Comparison of ENCODE assay signal across 29 cellular contexts in the genomic region with DNA sequence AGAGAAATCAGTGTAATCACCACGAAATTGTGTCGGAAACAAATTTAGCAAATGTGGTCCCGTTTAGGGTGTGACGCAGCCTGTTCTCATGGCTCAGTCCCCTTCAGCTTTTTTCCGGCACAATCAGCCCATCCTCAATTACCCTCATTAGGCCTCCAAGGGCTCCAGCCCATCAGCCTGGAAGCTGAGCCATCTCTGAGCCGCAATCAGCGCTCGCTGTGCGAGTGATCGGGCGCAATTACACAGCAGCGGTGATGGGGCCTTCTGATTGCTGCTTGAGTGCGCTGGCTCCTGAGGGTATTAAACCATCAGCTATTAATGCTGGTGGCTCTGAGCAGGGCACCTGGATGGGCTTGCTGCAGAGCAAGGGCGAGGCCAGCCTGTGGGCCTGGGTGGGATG. TPM values are rescaled to one million over a fixed set of nuclear protein-coding genes. Genes with fewer than 3 reads are reported as not detected.
DNase-seq lines count a peak whose midpoint lies in the region; ATAC-seq and TF ChIP-seq lines count a peak whose summit lies in the region.
"Had no signal": no experiment of that assay in that cellular context is flagged by ENCODE, and none has a peak within 500 bp of the region (broad histone marks: within the 10 kb centered on the region; RNA-seq: fewer than 3 reads in every experiment).

No MANE protein-coding gene starts in this region.

- peaks cover 13% of the 10 kb centered on the region for H3K4me1 Mint-ChIP-seq in WTC11
- no peaks in the 10 kb centered on the region for H3K4me1 Mint-ChIP-seq in activated T-helper 1 cell treated with anti-CD3 and anti-CD28 coated beads, Interleukin-12 subunit alpha, Interleukin-12 subunit beta, Interleukin-2, Interleukin-4 antibody, amounts not matched to agents 30 ng/mL and 10 ng/mL and 1 ng/mL, durations not matched to agents 14 hours and 24 hours and 36 hours (ENCODE audit: low read depth)
- H3K4me1 Mint-ChIP-seq: activated CD4-positive, alpha-beta T cell treated with anti-CD3 and anti-CD28 coated beads for 36 hours had no signal

- no peaks in the 10 kb centered on the region for H3K9me3 ChIP-seq in ascending aorta
- H3K9me3 ChIP-seq: heart left ventricle, right lobe of liver, stomach, tibial artery had no signal

- H3K27ac ChIP-seq in ascending aorta (no peak overlapping the region), substantia nigra (ENCODE audit: low read depth, low read length, poor library complexity, severe bottlenecking) (no peak overlapping the region)
- H3K27ac ChIP-seq: foreskin keratinocyte, heart left ventricle, right lobe of liver, stomach, tibial artery had no signal

- peaks cover 2 to 10% of the 10 kb centered on the region in 2 donors for H3K4me1 ChIP-seq in ascending aorta
- H3K4me1 ChIP-seq: right lobe of liver had no signal

- no peaks in the 10 kb centered on the region for H3K36me3 Mint-ChIP-seq in WTC11
- no peaks in the 10 kb centered on the region for H3K36me3 Mint-ChIP-seq in activated T-helper 1 cell treated with anti-CD3 and anti-CD28 coated beads, Interleukin-12 subunit alpha, Interleukin-12 subunit beta, Interleukin-2, Interleukin-4 antibody, amounts not matched to agents 30 ng/mL and 10 ng/mL and 1 ng/mL, durations not matched to agents 14 hours and 24 hours and 36 hours (ENCODE audit: low read depth)
- H3K36me3 Mint-ChIP-seq: activated naive CD8-positive, alpha-beta T cell had no signal

- no peak overlapping the region for H3K4me3 ChIP-seq in ascending aorta
- H3K4me3 ChIP-seq: heart left ventricle, right lobe of liver, stomach, tibial artery had no signal

- no peaks in the 10 kb centered on the region for H3K27me3 ChIP-seq in ascending aorta
- H3K27me3 ChIP-seq: foreskin keratinocyte, right lobe of liver, tibial artery had no signal

- CTCF ChIA-PET in WTC11 (lab: Charles Lee): interaction anchor here (0.7 to 1.6 kb wide), 4 partner anchors 54 to 536 kb away, joined by 3 to 4 read pairs (median 4); no protein-coding TSS in a partner anchor

- ATAC-seq in WTC11: no peak
- ATAC-seq: activated CD4-positive, alpha-beta T cell treated with anti-CD3 and anti-CD28 coated beads for 36 hours; activated CD8-positive, alpha-beta T cell treated with anti-CD3 and anti-CD28 coated beads, Interleukin-2, amount 10 ng/mL, durations not matched to agents 7 days and 5 days; esophagus mucosa; foreskin keratinocyte; heart left ventricle; PC-3; right lobe of liver; Right ventricle myocardium inferior had no signal

- peaks cover 12 to 14% of the 10 kb centered on the region in 2 donors for H3K36me3 ChIP-seq in ascending aorta
- H3K36me3 ChIP-seq: right lobe of liver had no signal

- POLR2A ChIA-PET in WTC11 (lab: Charles Lee): no interaction called here

- intact Hi-C loops in posterior vena cava (cut with DNase I): no loop called here
- intact Hi-C loops in activated T-helper 1 cell treated with anti-CD3 and anti-CD28 coated beads, Interleukin-12 subunit alpha, Interleukin-12 subunit beta, Interleukin-2, Interleukin-4 antibody, amounts not matched to agents 30 ng/mL and 10 ng/mL and 1 ng/mL, durations not matched to agents 14 hours and 24 hours and 36 hours (cut with micrococcal nuclease): no loop called here
- intact Hi-C loops in ascending aorta (cut with DNase I): no loop called here

- no peaks in the 10 kb centered on the region for H3K27me3 Mint-ChIP-seq in WTC11 (ENCODE audit: low read depth)
- peaks cover 2% of the 10 kb centered on the region for H3K27me3 Mint-ChIP-seq in activated T-helper 1 cell treated with anti-CD3 and anti-CD28 coated beads, Interleukin-12 subunit alpha, Interleukin-12 subunit beta, Interleukin-2, Interleukin-4 antibody, amounts not matched to agents 30 ng/mL and 10 ng/mL and 1 ng/mL, durations not matched to agents 14 hours and 24 hours and 36 hours (ENCODE audit: insufficient read depth)
- H3K27me3 Mint-ChIP-seq: activated CD4-positive, alpha-beta T cell treated with anti-CD3 and anti-CD28 coated beads for 36 hours; activated naive CD8-positive, alpha-beta T cell had no signal

- no peaks in the 10 kb centered on the region for H3K9me3 Mint-ChIP-seq in WTC11
- no peaks in the 10 kb centered on the region for H3K9me3 Mint-ChIP-seq in activated T-helper 1 cell treated with anti-CD3 and anti-CD28 coated beads, Interleukin-12 subunit alpha, Interleukin-12 subunit beta, Interleukin-2, Interleukin-4 antibody, amounts not matched to agents 30 ng/mL and 10 ng/mL and 1 ng/mL, durations not matched to agents 14 hours and 24 hours and 36 hours
- H3K9me3 Mint-ChIP-seq: dendritic cell treated with granulocyte-macrophage colony-stimulating factor and Interleukin-4, amounts not matched to agents 40 ng/mL and 50 ng/mL, for 4 days; endodermal cell; HFFc6; nephron had no signal

- DNase-seq in NCI-H1436 treated with DMSO at 0.1 percent for 48 hours (lab: John Stamatoyannopoulos, UW) (peak; percentile 35), WTC11 (ENCODE audit: low spot score) (no peak), left kidney (ENCODE audit: low read depth, low spot score) (peak; percentile 28), posterior vena cava (ENCODE audit: low spot score) (peak; percentile 76), ascending aorta (ENCODE audit: low spot score in 2 of 2) (no peak), substantia nigra (lab: John Stamatoyannopoulos, UW) (no peak)
- DNase-seq in activated T-helper 1 cell treated with anti-CD3 and anti-CD28 coated beads, Interleukin-12 subunit alpha, Interleukin-12 subunit beta, Interleukin-2, Interleukin-4 antibody, amounts not matched to agents 30 ng/mL and 10 ng/mL and 1 ng/mL, durations not matched to agents 14 hours and 24 hours and 36 hours (ENCODE audit: low spot score): no peak
- DNase-seq: ACHN; activated CD4-positive, alpha-beta T cell treated with anti-CD3 and anti-CD28 coated beads for 36 hours; activated CD8-positive, alpha-beta T cell treated with anti-CD3 and anti-CD28 coated beads, Interleukin-2, amount 10 ng/mL, durations not matched to agents 7 days and 5 days; caudate nucleus; DMS153; endodermal cell; foreskin keratinocyte; HFFc6; mammary epithelial cell; NCI-H1694 treated with DMSO at 0.1 percent for 48 hours; NCI-H526; PC-3; stimulated activated CD4-positive, alpha-beta T cell treated with anti-CD3 and anti-CD28 coated beads, Interleukin-4, amount 100 ng/mL, for 1 hour; stomach had no signal

- H3K27ac Mint-ChIP-seq in WTC11: 0 out of 2 replicates have a peak overlapping the region, but pooled peaks have one; percentile 37
- H3K27ac Mint-ChIP-seq in activated T-helper 1 cell treated with anti-CD3 and anti-CD28 coated beads, Interleukin-12 subunit alpha, Interleukin-12 subunit beta, Interleukin-2, Interleukin-4 antibody, amounts not matched to agents 30 ng/mL and 10 ng/mL and 1 ng/mL, durations not matched to agents 14 hours and 24 hours and 36 hours: no peak overlapping the region
- H3K27ac Mint-ChIP-seq: activated CD4-positive, alpha-beta T cell treated with anti-CD3 and anti-CD28 coated beads for 36 hours; activated CD8-positive, alpha-beta T cell treated with anti-CD3 and anti-CD28 coated beads, Interleukin-2, amount 10 ng/mL, durations not matched to agents 7 days and 5 days; activated naive CD8-positive, alpha-beta T cell; dendritic cell treated with granulocyte-macrophage colony-stimulating factor and Interleukin-4, amounts not matched to agents 40 ng/mL and 50 ng/mL, for 4 days; endodermal cell; nephron had no signal

- H3K4me3 Mint-ChIP-seq in WTC11: no peak overlapping the region
- H3K4me3 Mint-ChIP-seq in activated T-helper 1 cell treated with anti-CD3 and anti-CD28 coated beads, Interleukin-12 subunit alpha, Interleukin-12 subunit beta, Interleukin-2, Interleukin-4 antibody, amounts not matched to agents 30 ng/mL and 10 ng/mL and 1 ng/mL, durations not matched to agents 14 hours and 24 hours and 36 hours: no peak overlapping the region
- H3K4me3 Mint-ChIP-seq: activated CD4-positive, alpha-beta T cell treated with anti-CD3 and anti-CD28 coated beads for 36 hours; activated CD8-positive, alpha-beta T cell treated with anti-CD3 and anti-CD28 coated beads, Interleukin-2, amount 10 ng/mL, durations not matched to agents 7 days and 5 days; activated naive CD8-positive, alpha-beta T cell; dendritic cell treated with granulocyte-macrophage colony-stimulating factor and Interleukin-4, amounts not matched to agents 40 ng/mL and 50 ng/mL, for 4 days; endodermal cell; HFFc6; nephron had no signal

- TF ChIP-seq CTCF in WTC11 (IDR thresholded peaks at IDR 0.05): no peak
- TF ChIP-seq CTCF in ascending aorta (IDR thresholded peaks at IDR 0.05): no peak

TF ChIP-seq in WTC11, 78 proteins besides CTCF, POLR2A, EP300 and RAD21:
- TF ChIP-seq, protein P1, sequence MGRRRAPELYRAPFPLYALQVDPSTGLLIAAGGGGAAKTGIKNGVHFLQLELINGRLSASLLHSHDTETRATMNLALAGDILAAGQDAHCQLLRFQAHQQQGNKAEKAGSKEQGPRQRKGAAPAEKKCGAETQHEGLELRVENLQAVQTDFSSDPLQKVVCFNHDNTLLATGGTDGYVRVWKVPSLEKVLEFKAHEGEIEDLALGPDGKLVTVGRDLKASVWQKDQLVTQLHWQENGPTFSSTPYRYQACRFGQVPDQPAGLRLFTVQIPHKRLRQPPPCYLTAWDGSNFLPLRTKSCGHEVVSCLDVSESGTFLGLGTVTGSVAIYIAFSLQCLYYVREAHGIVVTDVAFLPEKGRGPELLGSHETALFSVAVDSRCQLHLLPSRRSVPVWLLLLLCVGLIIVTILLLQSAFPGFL (CRISPR knock-in tag; IDR thresholded peaks at IDR 0.05; ENCODE audit: borderline replicate concordance): no peak
- TF ChIP-seq TP53 (CRISPR knock-in tag; IDR thresholded peaks at IDR 0.05): no peak
- no peak for TF ChIP-seq TEAD4 (CRISPR knock-in tag; IDR thresholded peaks at IDR 0.05)
- no peak for TF ChIP-seq ZNF671 (CRISPR knock-in tag; IDR thresholded peaks at IDR 0.05)
- TF ChIP-seq, protein P2, sequence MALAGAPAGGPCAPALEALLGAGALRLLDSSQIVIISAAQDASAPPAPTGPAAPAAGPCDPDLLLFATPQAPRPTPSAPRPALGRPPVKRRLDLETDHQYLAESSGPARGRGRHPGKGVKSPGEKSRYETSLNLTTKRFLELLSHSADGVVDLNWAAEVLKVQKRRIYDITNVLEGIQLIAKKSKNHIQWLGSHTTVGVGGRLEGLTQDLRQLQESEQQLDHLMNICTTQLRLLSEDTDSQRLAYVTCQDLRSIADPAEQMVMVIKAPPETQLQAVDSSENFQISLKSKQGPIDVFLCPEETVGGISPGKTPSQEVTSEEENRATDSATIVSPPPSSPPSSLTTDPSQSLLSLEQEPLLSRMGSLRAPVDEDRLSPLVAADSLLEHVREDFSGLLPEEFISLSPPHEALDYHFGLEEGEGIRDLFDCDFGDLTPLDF (CRISPR knock-in tag; IDR thresholded peaks at IDR 0.05): no peak

RNA-seq across cellular contexts. Expression of a gene that starts 55.6 kb away (rescaled TPM):
- total RNA-seq in WTC11 (2021): 53.0 to 55.0 TPM (median 53.8 TPM) in 3 replicates
- total RNA-seq in posterior vena cava: 10 to 100 TPM; 31.7 to 38.5 TPM
- 22.1 and 25.5 TPM in 2 replicates for total RNA-seq in activated T-helper 1 cell treated with anti-CD3 and anti-CD28 coated beads, Interleukin-12 subunit alpha, Interleukin-12 subunit beta, Interleukin-2, Interleukin-4 antibody, amounts not matched to agents 30 ng/mL and 10 ng/mL and 1 ng/mL, durations not matched to agents 14 hours and 24 hours and 36 hours
- total RNA-seq in ascending aorta: 79.8 TPM

Comparison
In these comparisons a context has a peak if more than half of its experiments do, and no peak if none do; other contexts are left out.
1. DNase-seq: peak in NCI-H1436 treated with DMSO at 0.1 percent for 48 hours (single experiment), left kidney (single experiment) and posterior vena cava (single experiment); none in WTC11 (single experiment), activated T-helper 1 cell treated with anti-CD3 and anti-CD28 coated beads, Interleukin-12 subunit alpha, Interleukin-12 subunit beta, Interleukin-2, Interleukin-4 antibody, amounts not matched to agents 30 ng/mL and 10 ng/mL and 1 ng/mL, durations not matched to agents 14 hours and 24 hours and 36 hours (single experiment), ascending aorta (0 of 2) and substantia nigra (0 of 49).